1 cellular context compared by ENCODE assay signal in genomic region chr14:30158299-30158698, GRCh38.
TF ChIP-seq lines count a peak whose summit lies in the region.

No MANE protein-coding gene starts in this region.

TF ChIP-seq in GM23338, 12 proteins besides CTCF, POLR2A, EP300 and RAD21 (continued from another document):
- TF ChIP-seq STAT1 (IDR thresholded peaks at IDR 0.05; ENCODE audit: unreplicated experiment) (no peak), JUNB (IDR thresholded peaks at IDR 0.05; ENCODE audit: unreplicated experiment) (no peak)
